Comparison of ENCODE assay signal across 15 cellular contexts in the genomic region with DNA sequence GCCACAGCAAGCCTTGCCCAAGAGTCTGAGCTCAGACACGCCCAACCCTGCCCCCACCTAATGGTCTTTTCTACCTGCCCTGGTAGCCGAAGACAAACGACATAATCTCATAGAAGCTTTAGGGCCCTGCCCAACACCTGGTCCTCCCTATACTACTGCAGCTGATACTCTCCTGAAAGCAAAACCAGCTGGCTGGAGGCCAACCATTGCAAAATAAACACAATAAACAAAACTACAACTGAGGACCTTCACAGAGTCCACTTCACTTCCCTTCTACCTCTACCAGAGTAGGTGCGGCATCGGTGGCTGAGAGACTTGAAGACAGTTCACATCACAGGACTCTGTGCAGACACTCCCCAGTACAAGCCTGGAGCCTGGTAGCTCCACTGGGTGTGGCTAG.
"Had no signal": no experiment of that assay in that cellular context is flagged by ENCODE, and none has a peak within 500 bp of the region (broad histone marks: within the 10 kb centered on the region; RNA-seq: fewer than 3 reads in every experiment).

No MANE protein-coding gene starts in this region.

- H3K27me3 ChIP-seq: cardiac muscle cell, gastroesophageal sphincter, heart right ventricle, ovary, sigmoid colon, spleen had no signal

- H3K4me3 ChIP-seq: cardiac muscle cell, gastroesophageal sphincter, heart right ventricle, ovary, sigmoid colon, spleen had no signal

- H3K36me3 ChIP-seq: cardiac muscle cell, gastroesophageal sphincter, heart right ventricle, ovary, sigmoid colon, spleen had no signal

- DNase-seq: activated CD4-positive, alpha-beta T cell treated with anti-CD3 and anti-CD28 coated beads, Interleukin-2, amount 50 U/mL, for 1 hour; activated CD8-positive, alpha-beta memory T cell treated with anti-CD3 and anti-CD28 coated beads for 24 hours; activated naive CD4-positive, alpha-beta T cell treated with anti-CD3 and anti-CD28 coated beads for 36 hours; heart right ventricle; naive B cell; ovary; sigmoid colon; spleen; stimulated activated naive CD8-positive, alpha-beta T cell treated with anti-CD3 and anti-CD28 coated beads, Interleukin-15, amount 100 ng/mL, for 72 hours; T1000 had no signal

- H3K4me1 ChIP-seq: gastroesophageal sphincter, heart right ventricle, sigmoid colon, spleen had no signal

- ATAC-seq: activated CD4-positive, CD25-positive, alpha-beta regulatory T cell treated with anti-CD3 and anti-CD28 coated beads, Interleukin-2, amount 50 U/mL, for 24 hours; activated T-helper 17 cell treated with anti-CD3 and anti-CD28 coated beads, Interleukin-2, amount 50 U/mL, for 72 hours; gastroesophageal sphincter; heart right ventricle; left lobe of liver; stimulated activated naive CD8-positive, alpha-beta T cell treated with anti-CD3 and anti-CD28 coated beads, Interleukin-15, amount 100 ng/mL, for 72 hours had no signal

- H3K27ac ChIP-seq: cardiac muscle cell, gastroesophageal sphincter, heart right ventricle, ovary, sigmoid colon, spleen had no signal
